ENCODE assay signal across 11 cellular contexts in the genomic region with DNA sequence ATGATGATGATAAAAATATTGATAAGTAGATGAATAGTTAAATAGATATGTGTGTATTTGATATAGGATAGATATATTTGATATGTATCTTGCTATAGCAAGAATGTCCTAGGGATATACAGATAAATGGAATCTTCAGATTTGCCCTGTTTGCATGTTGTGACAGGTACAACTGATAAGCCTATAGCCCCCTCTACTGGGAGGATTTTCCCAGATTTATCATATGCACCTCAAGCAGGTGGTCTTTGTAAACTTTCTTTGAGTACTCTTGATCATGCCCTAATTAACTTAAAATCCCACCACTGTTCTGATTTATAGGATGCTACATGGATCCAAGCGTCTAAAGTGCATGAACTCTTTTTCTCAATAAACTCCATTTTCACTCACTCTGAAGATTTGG.
A peak's percentile ranks its signal among the peaks of the same experiment; 100 is the strongest.
DNase-seq lines count a peak whose midpoint lies in the region; ATAC-seq, FAIRE-seq and TF ChIP-seq lines count a peak whose summit lies in the region.
"Had no signal": no experiment of that assay in that cellular context is flagged by ENCODE, and none has a peak within 500 bp of the region (broad histone marks: within the 10 kb centered on the region; RNA-seq: fewer than 3 reads in every experiment).

No MANE protein-coding gene starts in this region.

- H3K36me3 ChIP-seq in BJ (ENCODE audit: control insufficient read depth, insufficient read depth, low read length) (no peaks in the 10 kb centered on the region), kidney (ENCODE audit: control insufficient read depth in 1 of 2, insufficient read depth in 2 of 2, low read length in 2 of 2) (no peaks in the 10 kb centered on the region), MG63 (no peaks in the 10 kb centered on the region)

- DNase-seq in BJ (ENCODE audit: low read depth) (no peak), HT1080 (ENCODE audit: low read depth) (peak; percentile 15), SK-MEL-5 (ENCODE audit: low read depth, low spot score) (peak; percentile 35), kidney (no peak), SKM-1 treated with dmso at 0.1 percent for 144 hours (lab: John Stamatoyannopoulos, UW; ENCODE audit: unreplicated experiment) (no peak), MG63 (no peak), omental fat pad (ENCODE audit: low spot score) (no peak)
- DNase-seq in activated CD4-positive, alpha-beta memory T cell treated with anti-CD3 and anti-CD28 coated beads for 36 hours: no peak
- DNase-seq: activated CD4-positive, alpha-beta T cell treated with anti-CD3 and anti-CD28 coated beads for 1 hour; activated naive CD4-positive, alpha-beta T cell treated with anti-CD3 and anti-CD28 coated beads, Interleukin-2, amount 10 ng/mL, durations not matched to agents 7 days and 5 days had no signal

- no peak overlapping the region for H3K27ac Mint-ChIP-seq in activated CD4-positive, alpha-beta memory T cell treated with anti-CD3 and anti-CD28 coated beads for 36 hours
- H3K27ac Mint-ChIP-seq: activated naive CD4-positive, alpha-beta T cell treated with anti-CD3 and anti-CD28 coated beads, Interleukin-2, amount 10 ng/mL, durations not matched to agents 7 days and 5 days had no signal

- ATAC-seq in omental fat pad (ENCODE audit: low FRiP score): no peak

- no peaks in the 10 kb centered on the region for H3K27me3 ChIP-seq in BJ (ENCODE audit: control insufficient read depth, insufficient read depth, low read length)
- no peaks in the 10 kb centered on the region for H3K27me3 ChIP-seq in MG63

- FAIRE-seq in kidney (lab: Jason Lieb, UNC): no peak
- FAIRE-seq: RCC 7860 had no signal

- no peaks in the 10 kb centered on the region for H3K36me3 Mint-ChIP-seq in activated CD4-positive, alpha-beta memory T cell treated with anti-CD3 and anti-CD28 coated beads for 36 hours
- H3K36me3 Mint-ChIP-seq: activated naive CD4-positive, alpha-beta T cell treated with anti-CD3 and anti-CD28 coated beads, Interleukin-2, amount 10 ng/mL, durations not matched to agents 7 days and 5 days had no signal

- POLR2A ChIA-PET in BJ (lab: Charles Lee): no interaction called here
- POLR2A ChIA-PET in activated CD4-positive, alpha-beta memory T cell treated with anti-CD3 and anti-CD28 coated beads for 36 hours (lab: Charles Lee): no interaction called here

- no peak overlapping the region for H3K27ac ChIP-seq in kidney (ENCODE audit: low read depth in 2 of 2, low read length in 2 of 2)

- no peaks in the 10 kb centered on the region for H3K9me3 Mint-ChIP-seq in activated CD4-positive, alpha-beta memory T cell treated with anti-CD3 and anti-CD28 coated beads for 36 hours
- H3K9me3 Mint-ChIP-seq: activated naive CD4-positive, alpha-beta T cell treated with anti-CD3 and anti-CD28 coated beads, Interleukin-2, amount 10 ng/mL, durations not matched to agents 7 days and 5 days had no signal

- H3K27me3 Mint-ChIP-seq in activated CD4-positive, alpha-beta memory T cell treated with anti-CD3 and anti-CD28 coated beads for 36 hours: no peaks in the 10 kb centered on the region
- H3K27me3 Mint-ChIP-seq: activated naive CD4-positive, alpha-beta T cell treated with anti-CD3 and anti-CD28 coated beads, Interleukin-2, amount 10 ng/mL, durations not matched to agents 7 days and 5 days had no signal

- in situ Hi-C loops in SK-MEL-5 (cut with HindIII; ENCODE audit: low pct_unique_long_range_greater_than_20kb, low sequenced_read_pairs): no loop called here

- H3K4me3 Mint-ChIP-seq in activated CD4-positive, alpha-beta memory T cell treated with anti-CD3 and anti-CD28 coated beads for 36 hours: no peak overlapping the region
- H3K4me3 Mint-ChIP-seq: activated naive CD4-positive, alpha-beta T cell treated with anti-CD3 and anti-CD28 coated beads, Interleukin-2, amount 10 ng/mL, durations not matched to agents 7 days and 5 days had no signal

- CTCF ChIA-PET in BJ (lab: Yijun Ruan, JAX): no interaction called here
- CTCF ChIA-PET in activated CD4-positive, alpha-beta memory T cell treated with anti-CD3 and anti-CD28 coated beads for 36 hours (lab: Charles Lee): no interaction called here

- intact Hi-C loops in kidney (cut with DNase I): no loop called here
- intact Hi-C loops in activated CD4-positive, alpha-beta memory T cell treated with anti-CD3 and anti-CD28 coated beads for 36 hours (cut with micrococcal nuclease): loop anchor here (5.0 kb wide), 1 partner anchor 630 kb away; no protein-coding TSS in a partner anchor

- TF ChIP-seq CTCF in BJ (IDR thresholded peaks at IDR 0.05; ENCODE audit: insufficient read depth, low read depth, low read length) (0 out of 2 replicates have a peak, but pooled peaks have one; percentile 12), kidney (IDR thresholded peaks at IDR 0.05; ENCODE audit: borderline replicate concordance, extremely low read depth, insufficient read depth) (peak; percentile 19), omental fat pad (IDR thresholded peaks at IDR 0.05) (no peak)

- H3K4me1 Mint-ChIP-seq in activated CD4-positive, alpha-beta memory T cell treated with anti-CD3 and anti-CD28 coated beads for 36 hours (ENCODE audit: low read depth): no peaks in the 10 kb centered on the region
- H3K4me1 Mint-ChIP-seq: activated naive CD4-positive, alpha-beta T cell treated with anti-CD3 and anti-CD28 coated beads, Interleukin-2, amount 10 ng/mL, durations not matched to agents 7 days and 5 days had no signal

- H3K9me3 ChIP-seq in kidney (ENCODE audit: control insufficient read depth in 1 of 2, low read length in 2 of 2) (no peaks in the 10 kb centered on the region), MG63 (no peaks in the 10 kb centered on the region)

- no peaks in the 10 kb centered on the region for H3K4me1 ChIP-seq in kidney (ENCODE audit: control insufficient read depth in 1 of 2, insufficient read depth in 1 of 2, low read depth in 1 of 2, low read length in 2 of 2)

- H3K4me3 ChIP-seq in BJ (ENCODE audit: low read depth, low read length): no peak overlapping the region
- H3K4me3 ChIP-seq in kidney (ENCODE audit: low read length in 2 of 2): no peak overlapping the region
- no peak overlapping the region for H3K4me3 ChIP-seq in MG63

- H3K9ac ChIP-seq in kidney (ENCODE audit: low read length in 2 of 2): no peak overlapping the region

Comparison
In these comparisons a context has a peak if more than half of its experiments do, and no peak if none do; other contexts are left out.
1. DNase-seq: peak in HT1080 (single experiment) and SK-MEL-5 (single experiment); none in BJ (single experiment), kidney (single experiment), SKM-1 treated with dmso at 0.1 percent for 144 hours (single experiment), activated CD4-positive, alpha-beta memory T cell treated with anti-CD3 and anti-CD28 coated beads for 36 hours (single experiment), MG63 (single experiment) and omental fat pad (single experiment).
2. CTCF ChIP-seq: peak in BJ (single experiment) and kidney (single experiment); none in omental fat pad (0 of 3).